9 cellular contexts compared by ENCODE assay signal in genomic region chr12:47949441-47950341, GRCh38. TPM values are rescaled to one million over a fixed set of nuclear protein-coding genes. Genes with fewer than 3 reads are reported as not detected.
DNase-seq lines count a peak whose midpoint lies in the region; ATAC-seq, FAIRE-seq and TF ChIP-seq lines count a peak whose summit lies in the region.
"Had no signal": no experiment of that assay in that cellular context is flagged by ENCODE, and none has a peak within 500 bp of the region (broad histone marks: within the 10 kb centered on the region; RNA-seq: fewer than 3 reads in every experiment).

No MANE protein-coding gene starts in this region.

- peaks cover 33% of the 10 kb centered on the region for H3K4me1 Mint-ChIP-seq in osteocyte (ENCODE audit: unreplicated experiment)

- FAIRE-seq in RCC 7860 (lab: Jason Lieb, UNC): no peak

- H3K27ac Mint-ChIP-seq in osteocyte (ENCODE audit: unreplicated experiment): no peak overlapping the region

- H3K27me3 Mint-ChIP-seq in osteocyte (ENCODE audit: unreplicated experiment): peaks cover 4% of the 10 kb centered on the region

- no peak for ATAC-seq in GM18520 (IDR thresholded peaks at IDR 0.05; ENCODE audit: unreplicated experiment)

- H3K36me3 Mint-ChIP-seq in osteocyte (ENCODE audit: unreplicated experiment): no peaks in the 10 kb centered on the region

- H3K4me3 Mint-ChIP-seq in osteocyte (ENCODE audit: unreplicated experiment): no peak overlapping the region

- TF ChIP-seq CTCF in LNCAP (IDR thresholded peaks at IDR 0.05) (peak; percentile 95), osteocyte (IDR thresholded peaks at IDR 0.05) (peak; percentile 94)

- peak; percentile 14 to 72 (median 69) for DNase-seq in NCI-H1417 (lab: John Stamatoyannopoulos, UW)
- no peak for DNase-seq in NCI-H1417 treated with DMSO at 0.1 percent for 48 hours (lab: John Stamatoyannopoulos, UW)
- peak; percentile 54 for DNase-seq in RCC 7860 (ENCODE audit: low spot score)
- DNase-seq in activated effector memory CD4-positive, alpha-beta T cell treated with Interleukin-2 at 50 U/mL for 16 hours: peak; percentile 7
- DNase-seq in germinal center (ENCODE audit: low spot score): peak; percentile 74
- peak; percentile 91 for DNase-seq in osteocyte (ENCODE audit: extremely low spot score, unreplicated experiment)

- H3K9me3 Mint-ChIP-seq in osteocyte (ENCODE audit: unreplicated experiment): no peaks in the 10 kb centered on the region

RNA-seq across cellular contexts. Expression of gene TMEM106C, which starts 13.7 kb away (rescaled TPM):
- total RNA-seq in osteocyte: 53.2 and 60.9 TPM in 2 replicates

RNA-seq across cellular contexts. Expression of gene VDR, which starts 44.9 kb away (rescaled TPM):
- total RNA-seq in osteocyte: 1.9 and 2.7 TPM in 2 replicates

RNA-seq across cellular contexts. Expression of gene COL2A1, which starts 54.6 kb away (rescaled TPM):
- total RNA-seq in osteocyte: 0.70 and 2.0 TPM in 2 replicates
- total RNA-seq: dermis microvascular lymphatic vessel endothelial cell had no signal
